ENCODE assay signal across 14 cellular contexts in genomic region chr22:32621656-32622003, GRCh38.
DNase-seq lines count a peak whose midpoint lies in the region; ATAC-seq and TF ChIP-seq lines count a peak whose summit lies in the region.
"Had no signal": no experiment of that assay in that cellular context is flagged by ENCODE, and none has a peak within 500 bp of the region (broad histone marks: within the 10 kb centered on the region; RNA-seq: fewer than 3 reads in every experiment).

No MANE protein-coding gene starts in this region.

- DNase-seq in GM23338 (ENCODE audit: low spot score) (no peak), lung (ENCODE audit: low spot score) (no peak), NCI-H345 (lab: John Stamatoyannopoulos, UW) (no peak), Calu3 (no peak), NCI-H524 treated with DMSO at 0.1 percent for 48 hours (lab: John Stamatoyannopoulos, UW) (no peak)
- DNase-seq: activated naive CD4-positive, alpha-beta T cell; DMS79; natural killer cell; NCI-H1930; NCI-H774; stimulated activated CD4-positive, alpha-beta T cell treated with anti-CD3 and anti-CD28 coated beads, Interleukin-12 subunit alpha, Interleukin-12 subunit beta, amount 100 ng/mL, for 4 hours had no signal

- no peaks in the 10 kb centered on the region for H3K9me2 ChIP-seq in GM23338 (ENCODE audit: insufficient read depth)

- TF ChIP-seq CTCF in GM23338 (conservative IDR thresholded peaks at IDR 0.05; ENCODE audit: low read depth in 2 of 2) (no peak), lung (IDR thresholded peaks at IDR 0.05; ENCODE audit: control extremely low read depth, extremely low read depth) (no peak), Calu3 (IDR thresholded peaks at IDR 0.05; ENCODE audit: unreplicated experiment) (no peak)

- H3K36me3 ChIP-seq in GM23338 (ENCODE audit: insufficient read depth) (no peaks in the 10 kb centered on the region), lung (ENCODE audit: control insufficient read depth in 2 of 2, insufficient read depth in 2 of 2, low read length in 2 of 2) (no peaks in the 10 kb centered on the region)

- ATAC-seq in GM23338, result no peak
- no peak for ATAC-seq in lung (ENCODE audit: insufficient read depth, low FRiP score)
- ATAC-seq in GM19324 (IDR thresholded peaks at IDR 0.05; ENCODE audit: low FRiP score, unreplicated experiment), result no peak
- ATAC-seq: natural killer cell had no signal

- H2AFZ ChIP-seq in GM23338, result no peak overlapping the region

- no peaks in the 10 kb centered on the region for H3K79me2 ChIP-seq in GM23338 (replicated peaks; ENCODE audit: insufficient read depth)

- H3K27ac ChIP-seq in GM23338 (ENCODE audit: low read depth), result no peak overlapping the region
- peak overlapping the region; percentile 19 for H3K27ac ChIP-seq in cingulate gyrus (ENCODE audit: low read depth, low read length)
- peak overlapping the region; percentile 84 to 88 for H3K27ac ChIP-seq in lung (ENCODE audit: low read depth in 1 of 2, low read length in 1 of 2)
- H3K27ac ChIP-seq in skin epidermis, result peak overlapping the region in 19 of 21 experiments; percentile 18 to 86 (median 73)

- peaks cover 4% of the 10 kb centered on the region; the same call in 2 of the 3 replicates for H3K36me3 Mint-ChIP-seq in GM23338 (ENCODE audit: low read depth)
- H3K36me3 Mint-ChIP-seq in Calu3 (ENCODE audit: insufficient read depth, unreplicated experiment), result no peaks in the 10 kb centered on the region
- H3K36me3 Mint-ChIP-seq: natural killer cell had no signal

- WGBS in lung, 2 donors, result 80 to 91% methylated on average over 3 of the region's 3 CpGs

- CTCF ChIA-PET in Calu3 (lab: Charles Lee), result no interaction called here

- H3K4me1 Mint-ChIP-seq in GM23338 (peaks cover 16% of the 10 kb centered on the region), Calu3 (ENCODE audit: low read depth, unreplicated experiment) (no peaks in the 10 kb centered on the region)
- H3K4me1 Mint-ChIP-seq: natural killer cell had no signal

- peak overlapping the region; percentile 65; the same call in 1 of the 2 replicates for H3K4me2 ChIP-seq in GM23338

- H3K27me3 ChIP-seq in GM23338 (ENCODE audit: insufficient read depth) (no peaks in the 10 kb centered on the region), lung (ENCODE audit: control insufficient read depth, insufficient read depth) (no peaks in the 10 kb centered on the region)

- H3K4me3 Mint-ChIP-seq in GM23338 (no peak overlapping the region), Calu3 (ENCODE audit: low read depth, unreplicated experiment) (no peak overlapping the region)
- H3K4me3 Mint-ChIP-seq: natural killer cell had no signal

- peaks cover 10% of the 10 kb centered on the region; the same call in 1 of the 2 replicates for H3K4me1 ChIP-seq in GM23338 (ENCODE audit: insufficient read depth)
- peaks cover 3 to 26% of the 10 kb centered on the region in 2 donors for H3K4me1 ChIP-seq in lung (ENCODE audit: control insufficient read depth in 2 of 2, insufficient read depth in 2 of 2, low read length in 2 of 2)

- H3K4me3 ChIP-seq in GM23338, result no peak overlapping the region
- no peak overlapping the region for H3K4me3 ChIP-seq in lung
- no peak overlapping the region for H3K4me3 ChIP-seq in skin epidermis

- no TSS peak for BruUV-seq in Calu3 (replicated peaks; lab: Mats Ljungman, UMichigan)

- 0 out of 2 replicates have a peak, but pooled peaks cover 2% of the 10 kb centered on the region for H4K20me1 ChIP-seq in GM23338 (replicated peaks; ENCODE audit: insufficient read depth)

- H3K27me3 Mint-ChIP-seq in GM23338 (ENCODE audit: insufficient read depth, low read depth, poor library complexity), result peaks cover 3% of the 10 kb centered on the region
- H3K27me3 Mint-ChIP-seq in Calu3 (ENCODE audit: unreplicated experiment), result peaks cover 14% of the 10 kb centered on the region

- no peaks in the 10 kb centered on the region for H3F3A ChIP-seq in GM23338 (replicated peaks; ENCODE audit: low read depth)

- H3K27ac Mint-ChIP-seq in GM23338, result no peak overlapping the region
- H3K27ac Mint-ChIP-seq in Calu3 (ENCODE audit: unreplicated experiment), result no peak overlapping the region
- H3K27ac Mint-ChIP-seq: natural killer cell had no signal

- intact Hi-C loops in Calu3 (cut with micrococcal nuclease; ENCODE audit: unreplicated experiment), result no loop called here

- H3K9me3 Mint-ChIP-seq in GM23338, result peaks cover 5% of the 10 kb centered on the region; the same call in 2 of the 3 replicates
- H3K9me3 Mint-ChIP-seq in Calu3 (ENCODE audit: low read depth, unreplicated experiment), result peaks cover 3% of the 10 kb centered on the region
- H3K9me3 Mint-ChIP-seq: natural killer cell had no signal

- peaks cover 0 to 1% of the 10 kb centered on the region in 2 donors for H3K9me3 ChIP-seq in lung (ENCODE audit: control insufficient read depth in 2 of 2, insufficient read depth in 1 of 2, low read length in 1 of 2)

TF ChIP-seq in GM23338, 12 proteins besides CTCF, POLR2A, EP300 and RAD21:
- TF ChIP-seq STAT1 (IDR thresholded peaks at IDR 0.05; ENCODE audit: unreplicated experiment) (no peak), ZNF331 (CRISPR knock-in tag; IDR thresholded peaks at IDR 0.05; ENCODE audit: low read depth) (no peak), EZH2phosphoT487 (IDR thresholded peaks at IDR 0.05; ENCODE audit: unreplicated experiment) (no peak), REST (IDR thresholded peaks at IDR 0.05; ENCODE audit: unreplicated experiment) (no peak), ZNF114 (CRISPR knock-in tag; IDR thresholded peaks at IDR 0.05) (no peak), ETS1 (IDR thresholded peaks at IDR 0.05) (no peak), EZH2 (IDR thresholded peaks at IDR 0.05; ENCODE audit: low read depth, unreplicated experiment) (no peak), POLR2AphosphoS5 (IDR thresholded peaks at IDR 0.05; ENCODE audit: low read depth) (no peak), CREB1 (CRISPR knock-in tag; IDR thresholded peaks at IDR 0.05; ENCODE audit: low read depth) (no peak), NANOG (IDR thresholded peaks at IDR 0.05; ENCODE audit: borderline replicate concordance) (no peak)
